8 cellular contexts compared by ENCODE assay signal in the genomic region with DNA sequence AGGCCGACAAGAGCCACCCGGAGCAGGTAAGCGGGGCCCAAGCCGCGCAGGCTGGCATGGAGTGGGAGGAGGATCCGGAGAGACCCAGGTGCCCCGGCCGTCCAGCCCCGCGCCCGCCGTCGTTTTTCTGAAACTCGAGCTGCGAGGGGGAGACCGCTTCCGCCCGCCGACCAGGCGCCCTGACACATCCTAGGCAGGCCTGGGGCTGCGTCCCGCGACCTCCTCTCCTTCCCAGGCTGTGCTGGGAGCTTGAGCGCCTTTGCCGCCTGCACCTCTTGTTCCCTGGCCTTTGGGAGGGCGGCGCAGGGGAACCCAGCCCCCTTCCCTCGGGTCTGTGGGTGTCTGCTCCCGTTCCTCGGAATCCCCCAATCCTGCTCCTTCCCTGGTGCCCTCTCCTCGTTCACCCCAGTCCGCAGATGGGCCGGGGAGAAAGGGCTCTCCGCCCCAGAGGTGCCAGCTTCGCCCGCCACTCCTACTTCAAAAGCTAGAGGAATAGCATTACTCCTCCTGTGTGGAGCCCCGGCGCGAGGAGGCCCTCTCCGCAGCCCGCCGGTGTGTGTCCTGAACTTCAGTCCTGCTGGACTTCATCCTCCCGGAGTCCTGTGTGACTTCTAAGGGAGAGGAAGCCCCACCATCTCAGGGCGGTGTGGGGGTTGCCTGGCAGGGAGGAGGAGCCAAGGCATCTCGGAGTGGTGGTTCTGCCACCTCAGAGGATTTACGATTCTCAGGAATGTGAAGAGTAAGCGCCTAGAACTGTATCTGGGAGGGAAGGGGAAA. TPM values are rescaled to one million over a fixed set of nuclear protein-coding genes. Genes with fewer than 3 reads are reported as not detected.
DNase-seq lines count a peak whose midpoint lies in the region; ATAC-seq and TF ChIP-seq lines count a peak whose summit lies in the region.

No MANE protein-coding gene starts in this region.

- peaks cover 15% of the 10 kb centered on the region for H3K79me1 ChIP-seq in mesenchymal stem cell (replicated peaks; ENCODE audit: low read length, poor library complexity, severe bottlenecking)

- H3K4ac ChIP-seq in mesenchymal stem cell (ENCODE audit: low read depth in 1 of 2, low read length in 2 of 2), result peak overlapping the region; percentile 44 to 70

- peak overlapping the region; percentile 37 to 83 for H3K23ac ChIP-seq in mesenchymal stem cell (ENCODE audit: low read length in 2 of 2)

- peak overlapping the region; percentile 14 for H4K91ac ChIP-seq in mesenchymal stem cell (ENCODE audit: low read length)

- H2AK5ac ChIP-seq in mesenchymal stem cell (ENCODE audit: low read length, severe bottlenecking), result no peak overlapping the region

- peak overlapping the region; percentile 79 to 87 for H3K18ac ChIP-seq in mesenchymal stem cell (ENCODE audit: low read depth in 1 of 2, low read length in 2 of 2)

- H3K14ac ChIP-seq in mesenchymal stem cell (ENCODE audit: low read length in 2 of 2), result peak overlapping the region in 1 of 2 experiments; percentile 94

- H3K9ac ChIP-seq in mesenchymal stem cell (ENCODE audit: low read length), result peak overlapping the region; percentile 71

- peaks cover 0 to 3% of the 10 kb centered on the region in 2 experiments for H3K27me3 ChIP-seq in mesenchymal stem cell (ENCODE audit: control insufficient read depth in 1 of 2, insufficient read depth in 1 of 2, low read length in 2 of 2)
- H3K27me3 ChIP-seq in thymus (ENCODE audit: control insufficient read depth, insufficient read depth), result no peaks in the 10 kb centered on the region

- H2BK120ac ChIP-seq in mesenchymal stem cell (ENCODE audit: low read depth, low read length), result peak overlapping the region; percentile 36

- peak overlapping the region; percentile 46 for H2BK5ac ChIP-seq in mesenchymal stem cell (ENCODE audit: low read depth, low read length, poor library complexity, severe bottlenecking)

- H4K8ac ChIP-seq in mesenchymal stem cell (ENCODE audit: low read length), result peak overlapping the region; percentile 38

- peak overlapping the region; percentile 92 for H3K4me2 ChIP-seq in mesenchymal stem cell (ENCODE audit: low read length, poor library complexity, severe bottlenecking)

- peaks cover 41% of the 10 kb centered on the region for H3K4me1 ChIP-seq in mesenchymal stem cell (ENCODE audit: control insufficient read depth, insufficient read depth, low read depth, low read length)
- peaks cover 36% of the 10 kb centered on the region for H3K4me1 ChIP-seq in thymus (ENCODE audit: control insufficient read depth, insufficient read depth, low read length)

- H2AFZ ChIP-seq in mesenchymal stem cell (ENCODE audit: low read depth, low read length), result peak overlapping the region; percentile 24

- H3K36me3 ChIP-seq in mesenchymal stem cell (ENCODE audit: control insufficient read depth in 1 of 2, insufficient read depth in 2 of 2, low read depth in 1 of 2, low read length in 2 of 2), result peaks cover 0 to 14% of the 10 kb centered on the region in 2 experiments
- H3K36me3 ChIP-seq in thymus (ENCODE audit: control insufficient read depth, insufficient read depth), result peaks cover 3% of the 10 kb centered on the region

- WGBS in mesenchymal stem cell, result under 1% methylated on average over 41 of the region's 47 CpGs
- WGBS in thymus, result 1% methylated on average over 47 of the region's 47 CpGs

- peak overlapping the region; percentile 2 for H2BK15ac ChIP-seq in mesenchymal stem cell (ENCODE audit: low read depth, poor library complexity, severe bottlenecking)

- DNase-seq in GM03348 (ENCODE audit: low spot score) (peak; percentile 51), mesenchymal stem cell (peak; percentile 61), DMS153 treated with DMSO at 0.1 percent for 48 hours (lab: John Stamatoyannopoulos, UW; ENCODE audit: unreplicated experiment) (no peak), NCI-H2081 (lab: John Stamatoyannopoulos, UW) (no peak)
- DNase-seq in central memory CD4-positive, alpha-beta T cell, result peak; percentile 28

- H3K9me3 ChIP-seq in mesenchymal stem cell (ENCODE audit: control insufficient read depth, low read length) (no peaks in the 10 kb centered on the region), thymus (ENCODE audit: control insufficient read depth) (no peaks in the 10 kb centered on the region)

- H3K27ac ChIP-seq in mesenchymal stem cell (ENCODE audit: low read length, poor library complexity, severe bottlenecking) (peak overlapping the region; percentile 61), thymus (ENCODE audit: low read depth) (peak overlapping the region; percentile 87)

- H3K4me3 ChIP-seq in mesenchymal stem cell (ENCODE audit: insufficient read depth in 1 of 2, low read depth in 1 of 2, low read length in 2 of 2) (peak overlapping the region; percentile 75 to 87), thymus (ENCODE audit: low read length) (peak overlapping the region; percentile 94)

- ATAC-seq in HG02852 (IDR thresholded peaks at IDR 0.05; ENCODE audit: unreplicated experiment) (peak; percentile 3), SK-N-SH treated with all-trans-retinoic acid at 6 μM for 48 hours (peak; percentile 11)

- peak overlapping the region in 1 of 2 experiments; percentile 80 for H2BK12ac ChIP-seq in mesenchymal stem cell (ENCODE audit: low read length in 2 of 2)

TF ChIP-seq in SK-N-SH treated with all-trans-retinoic acid at 6 μM for 48 hours, 23 proteins besides CTCF, POLR2A, EP300 and RAD21:
- TF ChIP-seq ZFP30 (CRISPR knock-in tag; IDR thresholded peaks at IDR 0.05), result no peak
- TF ChIP-seq TCF4 (CRISPR knock-in tag; IDR thresholded peaks at IDR 0.05; ENCODE audit: borderline replicate concordance), result no peak
- TF ChIP-seq ZC3H10 (CRISPR knock-in tag; IDR thresholded peaks at IDR 0.05), result no peak
- TF ChIP-seq ZNF565 (CRISPR knock-in tag; conservative IDR thresholded peaks at IDR 0.05; ENCODE audit: low read depth), result no peak
- TF ChIP-seq, protein P1, sequence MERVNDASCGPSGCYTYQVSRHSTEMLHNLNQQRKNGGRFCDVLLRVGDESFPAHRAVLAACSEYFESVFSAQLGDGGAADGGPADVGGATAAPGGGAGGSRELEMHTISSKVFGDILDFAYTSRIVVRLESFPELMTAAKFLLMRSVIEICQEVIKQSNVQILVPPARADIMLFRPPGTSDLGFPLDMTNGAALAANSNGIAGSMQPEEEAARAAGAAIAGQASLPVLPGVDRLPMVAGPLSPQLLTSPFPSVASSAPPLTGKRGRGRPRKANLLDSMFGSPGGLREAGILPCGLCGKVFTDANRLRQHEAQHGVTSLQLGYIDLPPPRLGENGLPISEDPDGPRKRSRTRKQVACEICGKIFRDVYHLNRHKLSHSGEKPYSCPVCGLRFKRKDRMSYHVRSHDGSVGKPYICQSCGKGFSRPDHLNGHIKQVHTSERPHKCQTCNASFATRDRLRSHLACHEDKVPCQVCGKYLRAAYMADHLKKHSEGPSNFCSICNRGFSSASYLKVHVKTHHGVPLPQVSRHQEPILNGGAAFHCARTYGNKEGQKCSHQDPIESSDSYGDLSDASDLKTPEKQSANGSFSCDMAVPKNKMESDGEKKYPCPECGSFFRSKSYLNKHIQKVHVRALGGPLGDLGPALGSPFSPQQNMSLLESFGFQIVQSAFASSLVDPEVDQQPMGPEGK (CRISPR knock-in tag; IDR thresholded peaks at IDR 0.05; ENCODE audit: borderline replicate concordance), result no peak
- TF ChIP-seq, protein P2, sequence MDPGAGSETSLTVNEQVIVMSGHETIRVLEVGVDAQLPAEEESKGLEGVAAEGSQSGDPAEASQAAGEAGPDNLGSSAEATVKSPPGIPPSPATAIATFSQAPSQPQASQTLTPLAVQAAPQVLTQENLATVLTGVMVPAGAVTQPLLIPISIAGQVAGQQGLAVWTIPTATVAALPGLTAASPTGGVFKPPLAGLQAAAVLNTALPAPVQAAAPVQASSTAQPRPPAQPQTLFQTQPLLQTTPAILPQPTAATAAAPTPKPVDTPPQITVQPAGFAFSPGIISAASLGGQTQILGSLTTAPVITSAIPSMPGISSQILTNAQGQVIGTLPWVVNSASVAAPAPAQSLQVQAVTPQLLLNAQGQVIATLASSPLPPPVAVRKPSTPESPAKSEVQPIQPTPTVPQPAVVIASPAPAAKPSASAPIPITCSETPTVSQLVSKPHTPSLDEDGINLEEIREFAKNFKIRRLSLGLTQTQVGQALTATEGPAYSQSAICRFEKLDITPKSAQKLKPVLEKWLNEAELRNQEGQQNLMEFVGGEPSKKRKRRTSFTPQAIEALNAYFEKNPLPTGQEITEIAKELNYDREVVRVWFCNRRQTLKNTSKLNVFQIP (CRISPR knock-in tag; IDR thresholded peaks at IDR 0.05; ENCODE audit: borderline replicate concordance, low read depth), result no peak
- no peak for TF ChIP-seq TOX (CRISPR knock-in tag; IDR thresholded peaks at IDR 0.05; ENCODE audit: borderline replicate concordance)
- TF ChIP-seq CSDC2 (CRISPR knock-in tag; IDR thresholded peaks at IDR 0.05), result no peak
- TF ChIP-seq ARNTL (CRISPR knock-in tag; IDR thresholded peaks at IDR 0.05; ENCODE audit: borderline replicate concordance, low read depth), result no peak
- TF ChIP-seq, protein P3, sequence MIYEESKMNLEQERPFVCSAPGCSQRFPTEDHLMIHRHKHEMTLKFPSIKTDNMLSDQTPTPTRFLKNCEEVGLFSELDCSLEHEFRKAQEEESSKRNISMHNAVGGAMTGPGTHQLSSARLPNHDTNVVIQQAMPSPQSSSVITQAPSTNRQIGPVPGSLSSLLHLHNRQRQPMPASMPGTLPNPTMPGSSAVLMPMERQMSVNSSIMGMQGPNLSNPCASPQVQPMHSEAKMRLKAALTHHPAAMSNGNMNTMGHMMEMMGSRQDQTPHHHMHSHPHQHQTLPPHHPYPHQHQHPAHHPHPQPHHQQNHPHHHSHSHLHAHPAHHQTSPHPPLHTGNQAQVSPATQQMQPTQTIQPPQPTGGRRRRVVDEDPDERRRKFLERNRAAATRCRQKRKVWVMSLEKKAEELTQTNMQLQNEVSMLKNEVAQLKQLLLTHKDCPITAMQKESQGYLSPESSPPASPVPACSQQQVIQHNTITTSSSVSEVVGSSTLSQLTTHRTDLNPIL (CRISPR knock-in tag; IDR thresholded peaks at IDR 0.05; ENCODE audit: low read depth), result no peak
- TF ChIP-seq ZNF70 (CRISPR knock-in tag; IDR thresholded peaks at IDR 0.05), result no peak
- no peak for TF ChIP-seq BACH2 (CRISPR knock-in tag; IDR thresholded peaks at IDR 0.05; ENCODE audit: borderline replicate concordance)
- no peak for TF ChIP-seq OSR1 (CRISPR knock-in tag; IDR thresholded peaks at IDR 0.05)
- no peak for TF ChIP-seq RARB (CRISPR knock-in tag; IDR thresholded peaks at IDR 0.05)

RNA-seq across cellular contexts. Expression of a gene that starts 1.0 kb away (rescaled TPM):
- polyA plus RNA-seq in mesenchymal stem cell (2013, experiment 1 of 2), result 126 TPM
- polyA plus RNA-seq in mesenchymal stem cell (2013, experiment 2 of 2), result 126 TPM
- 56.6 TPM for polyA plus RNA-seq in thymus

RNA-seq across cellular contexts. Expression of a gene that starts 12.4 kb away (rescaled TPM):
- polyA plus RNA-seq in mesenchymal stem cell (2013, experiment 1 of 2), result 2.4 TPM
- 1.9 TPM for polyA plus RNA-seq in mesenchymal stem cell (2013, experiment 2 of 2)
- 29.3 TPM for polyA plus RNA-seq in thymus

RNA-seq across cellular contexts. Expression of a gene that starts 26.7 kb away (rescaled TPM):
- polyA plus RNA-seq in mesenchymal stem cell (2013, experiment 1 of 2), result 29.5 TPM
- 30.4 TPM for polyA plus RNA-seq in mesenchymal stem cell (2013, experiment 2 of 2)
- polyA plus RNA-seq in thymus, result 31.1 TPM

RNA-seq across cellular contexts. Expression of a gene that starts 36.7 kb away (rescaled TPM):
- not detected for polyA plus RNA-seq in mesenchymal stem cell (2013, experiment 1 of 2)
- polyA plus RNA-seq in mesenchymal stem cell (2013, experiment 2 of 2), result not detected
- 6.0 TPM for polyA plus RNA-seq in thymus

Comparison
In these comparisons a context has a peak if more than half of its experiments do, and no peak if none do; other contexts are left out.
1. DNase-seq: peak in GM03348 (single experiment), central memory CD4-positive, alpha-beta T cell (single experiment) and mesenchymal stem cell (single experiment); none in DMS153 treated with DMSO at 0.1 percent for 48 hours (single experiment) and NCI-H2081 (0 of 2).